In the genomic region with DNA sequence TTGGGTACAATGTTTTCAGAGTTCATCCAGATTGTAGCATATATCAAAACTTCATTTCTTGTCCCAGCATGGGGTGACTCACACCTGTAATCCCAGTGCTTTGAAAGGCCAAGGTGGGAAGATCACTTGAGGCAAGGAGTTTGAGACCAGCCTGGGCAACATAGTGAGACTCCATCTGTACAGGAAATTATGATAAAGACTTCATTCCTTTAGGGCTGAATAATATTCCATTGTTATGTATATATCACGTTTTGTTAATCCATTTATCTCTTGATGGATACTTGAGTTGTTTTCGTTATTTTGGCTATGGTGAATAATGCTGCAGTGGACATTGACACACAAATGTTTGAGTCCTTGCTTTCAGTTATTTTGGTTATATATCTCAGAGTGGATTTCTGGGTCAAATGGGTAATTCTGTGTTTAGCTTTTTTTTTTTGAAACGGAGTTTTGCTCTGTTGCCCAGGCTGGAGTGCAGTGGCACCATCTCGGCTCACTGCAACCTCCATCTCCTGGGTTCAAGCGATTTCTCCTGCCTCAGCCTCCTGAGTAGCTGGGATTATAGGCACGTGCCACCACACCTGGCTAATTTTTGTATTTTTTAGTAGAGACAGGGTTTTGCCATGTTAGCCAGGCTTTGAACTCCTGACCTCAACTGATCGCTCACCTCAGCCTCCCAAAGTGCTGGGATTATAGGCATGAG, we compare ENCODE assay signal across 2 cellular contexts.
A peak's percentile ranks its signal among the peaks of the same experiment; 100 is the strongest.
TF ChIP-seq lines count a peak whose summit lies in the region.

No MANE protein-coding gene starts in this region.

TF ChIP-seq in HEK293, 187 proteins besides CTCF, POLR2A, EP300 and RAD21:
- TF ChIP-seq ZNF146 (tag by site-specific recombination; IDR thresholded peaks at IDR 0.05) (peak; percentile 18; the same call in 1 of the 2 replicates), ZNF121 (tag by site-specific recombination; IDR thresholded peaks at IDR 0.05) (peak; percentile 41; the same call in 1 of the 2 replicates)

TF ChIP-seq in K562, 482 proteins besides CTCF, POLR2A, EP300 and RAD21:
- TF ChIP-seq HDAC1 (IDR thresholded peaks at IDR 0.05) = 0 out of 4 replicates have a peak, but pooled peaks of 1 of the 2 experiments have one; percentile 28
- TF ChIP-seq OTX1 (CRISPR knock-in tag; IDR thresholded peaks at IDR 0.05) = peak; percentile 56; the same call in 1 of the 2 replicates
- peak; percentile 72; the same call in 1 of the 2 replicates for TF ChIP-seq DMBX1 (CRISPR knock-in tag; IDR thresholded peaks at IDR 0.05; ENCODE audit: borderline replicate concordance)
- TF ChIP-seq, protein P1, sequence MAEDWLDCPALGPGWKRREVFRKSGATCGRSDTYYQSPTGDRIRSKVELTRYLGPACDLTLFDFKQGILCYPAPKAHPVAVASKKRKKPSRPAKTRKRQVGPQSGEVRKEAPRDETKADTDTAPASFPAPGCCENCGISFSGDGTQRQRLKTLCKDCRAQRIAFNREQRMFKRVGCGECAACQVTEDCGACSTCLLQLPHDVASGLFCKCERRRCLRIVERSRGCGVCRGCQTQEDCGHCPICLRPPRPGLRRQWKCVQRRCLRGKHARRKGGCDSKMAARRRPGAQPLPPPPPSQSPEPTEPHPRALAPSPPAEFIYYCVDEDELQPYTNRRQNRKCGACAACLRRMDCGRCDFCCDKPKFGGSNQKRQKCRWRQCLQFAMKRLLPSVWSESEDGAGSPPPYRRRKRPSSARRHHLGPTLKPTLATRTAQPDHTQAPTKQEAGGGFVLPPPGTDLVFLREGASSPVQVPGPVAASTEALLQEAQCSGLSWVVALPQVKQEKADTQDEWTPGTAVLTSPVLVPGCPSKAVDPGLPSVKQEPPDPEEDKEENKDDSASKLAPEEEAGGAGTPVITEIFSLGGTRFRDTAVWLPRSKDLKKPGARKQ (CRISPR knock-in tag; IDR thresholded peaks at IDR 0.05) = 0 out of 2 replicates have a peak, but pooled peaks have one; percentile 48
- TF ChIP-seq, protein P2, sequence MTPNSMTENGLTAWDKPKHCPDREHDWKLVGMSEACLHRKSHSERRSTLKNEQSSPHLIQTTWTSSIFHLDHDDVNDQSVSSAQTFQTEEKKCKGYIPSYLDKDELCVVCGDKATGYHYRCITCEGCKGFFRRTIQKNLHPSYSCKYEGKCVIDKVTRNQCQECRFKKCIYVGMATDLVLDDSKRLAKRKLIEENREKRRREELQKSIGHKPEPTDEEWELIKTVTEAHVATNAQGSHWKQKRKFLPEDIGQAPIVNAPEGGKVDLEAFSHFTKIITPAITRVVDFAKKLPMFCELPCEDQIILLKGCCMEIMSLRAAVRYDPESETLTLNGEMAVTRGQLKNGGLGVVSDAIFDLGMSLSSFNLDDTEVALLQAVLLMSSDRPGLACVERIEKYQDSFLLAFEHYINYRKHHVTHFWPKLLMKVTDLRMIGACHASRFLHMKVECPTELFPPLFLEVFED (CRISPR knock-in tag; conservative IDR thresholded peaks at IDR 0.05) = 0 out of 2 replicates have a peak, but pooled peaks have one; percentile 56
- TF ChIP-seq, protein P3, sequence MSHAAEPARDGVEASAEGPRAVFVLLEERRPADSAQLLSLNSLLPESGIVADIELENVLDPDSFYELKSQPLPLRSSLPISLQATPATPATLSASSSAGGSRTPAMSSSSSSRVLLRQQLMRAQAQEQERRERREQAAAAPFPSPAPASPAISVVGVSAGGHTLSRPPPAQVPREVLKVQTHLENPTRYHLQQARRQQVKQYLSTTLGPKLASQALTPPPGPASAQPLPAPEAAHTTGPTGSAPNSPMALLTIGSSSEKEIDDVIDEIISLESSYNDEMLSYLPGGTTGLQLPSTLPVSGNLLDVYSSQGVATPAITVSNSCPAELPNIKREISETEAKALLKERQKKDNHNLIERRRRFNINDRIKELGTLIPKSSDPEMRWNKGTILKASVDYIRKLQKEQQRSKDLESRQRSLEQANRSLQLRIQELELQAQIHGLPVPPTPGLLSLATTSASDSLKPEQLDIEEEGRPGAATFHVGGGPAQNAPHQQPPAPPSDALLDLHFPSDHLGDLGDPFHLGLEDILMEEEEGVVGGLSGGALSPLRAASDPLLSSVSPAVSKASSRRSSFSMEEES (CRISPR knock-in tag; IDR thresholded peaks at IDR 0.05) = 0 out of 2 replicates have a peak, but pooled peaks have one; percentile 10
- 0 out of 2 replicates have a peak, but pooled peaks have one; percentile 40 for TF ChIP-seq PPARD (CRISPR knock-in tag; IDR thresholded peaks at IDR 0.05)
- 0 out of 2 replicates have a peak, but pooled peaks have one; percentile 37 for TF ChIP-seq ELF4 (CRISPR knock-in tag; IDR thresholded peaks at IDR 0.05)
- peak; percentile 5; the same call in 1 of the 2 replicates for TF ChIP-seq NFIC (IDR thresholded peaks at IDR 0.05)
- TF ChIP-seq, protein P4, sequence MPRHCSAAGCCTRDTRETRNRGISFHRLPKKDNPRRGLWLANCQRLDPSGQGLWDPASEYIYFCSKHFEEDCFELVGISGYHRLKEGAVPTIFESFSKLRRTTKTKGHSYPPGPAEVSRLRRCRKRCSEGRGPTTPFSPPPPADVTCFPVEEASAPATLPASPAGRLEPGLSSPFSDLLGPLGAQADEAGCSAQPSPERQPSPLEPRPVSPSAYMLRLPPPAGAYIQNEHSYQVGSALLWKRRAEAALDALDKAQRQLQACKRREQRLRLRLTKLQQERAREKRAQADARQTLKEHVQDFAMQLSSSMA (CRISPR knock-in tag; IDR thresholded peaks at IDR 0.05) = 0 out of 2 replicates have a peak, but pooled peaks have one; percentile 9
- TF ChIP-seq, protein P5, sequence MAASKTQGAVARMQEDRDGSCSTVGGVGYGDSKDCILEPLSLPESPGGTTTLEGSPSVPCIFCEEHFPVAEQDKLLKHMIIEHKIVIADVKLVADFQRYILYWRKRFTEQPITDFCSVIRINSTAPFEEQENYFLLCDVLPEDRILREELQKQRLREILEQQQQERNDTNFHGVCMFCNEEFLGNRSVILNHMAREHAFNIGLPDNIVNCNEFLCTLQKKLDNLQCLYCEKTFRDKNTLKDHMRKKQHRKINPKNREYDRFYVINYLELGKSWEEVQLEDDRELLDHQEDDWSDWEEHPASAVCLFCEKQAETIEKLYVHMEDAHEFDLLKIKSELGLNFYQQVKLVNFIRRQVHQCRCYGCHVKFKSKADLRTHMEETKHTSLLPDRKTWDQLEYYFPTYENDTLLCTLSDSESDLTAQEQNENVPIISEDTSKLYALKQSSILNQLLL (CRISPR knock-in tag; IDR thresholded peaks at IDR 0.05; ENCODE audit: borderline replicate concordance) = 0 out of 2 replicates have a peak, but pooled peaks have one; percentile 56
- TF ChIP-seq SMAD4 (CRISPR knock-in tag; conservative IDR thresholded peaks at IDR 0.05) = 0 out of 2 replicates have a peak, but pooled peaks have one; percentile 26
- TF ChIP-seq ZZZ3 (IDR thresholded peaks at IDR 0.05) = 0 out of 2 replicates have a peak, but pooled peaks have one; percentile 13
- TF ChIP-seq, protein P6, sequence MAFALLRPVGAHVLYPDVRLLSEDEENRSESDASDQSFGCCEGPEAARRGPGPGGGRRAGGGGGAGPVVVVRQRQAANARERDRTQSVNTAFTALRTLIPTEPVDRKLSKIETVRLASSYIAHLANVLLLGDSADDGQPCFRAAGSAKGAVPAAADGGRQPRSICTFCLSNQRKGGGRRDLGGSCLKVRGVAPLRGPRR (CRISPR knock-in tag; IDR thresholded peaks at IDR 0.05) = 0 out of 2 replicates have a peak, but pooled peaks have one; percentile 66
- TF ChIP-seq ZNF121 (CRISPR knock-in tag; conservative IDR thresholded peaks at IDR 0.05) = peak; percentile 59
- TF ChIP-seq CSDE1 (IDR thresholded peaks at IDR 0.05) = peak in 1 of 2 experiments; percentile 36; a peak in 1 of 4 replicates
- peak in 1 of 2 experiments; percentile 56; a peak in 1 of 4 replicates for TF ChIP-seq SRF (CRISPR knock-in tag; IDR thresholded peaks at IDR 0.05)
- peak; percentile 63; the same call in 1 of the 2 replicates for TF ChIP-seq ZNF785 (CRISPR knock-in tag; IDR thresholded peaks at IDR 0.05)
- 0 out of 2 replicates have a peak, but pooled peaks have one; percentile 41 for TF ChIP-seq FOSL1 (tag; conservative IDR thresholded peaks at IDR 0.05)
